In genomic region chr3:186664506-186664905, GRCh38 we compare ENCODE assay signal across 24 cellular contexts. TPM values are rescaled to one million over a fixed set of nuclear protein-coding genes. Genes with fewer than 3 reads are reported as not detected.
DNase-seq lines count a peak whose midpoint lies in the region; ATAC-seq and TF ChIP-seq lines count a peak whose summit lies in the region.
"Had no signal": no experiment of that assay in that cellular context is flagged by ENCODE, and none has a peak within 500 bp of the region (broad histone marks: within the 10 kb centered on the region; RNA-seq: fewer than 3 reads in every experiment).

No MANE protein-coding gene starts in this region.

- H2BK15ac ChIP-seq in mesendoderm (replicated peaks; ENCODE audit: low read depth) = no peak overlapping the region

- no peak overlapping the region for H3K4me2 ChIP-seq in mesendoderm (ENCODE audit: low read length)
- H3K4me2 ChIP-seq: PC-9 had no signal

- H3K27ac ChIP-seq in mesendoderm (ENCODE audit: low read depth, low read length) = peak overlapping the region; percentile 56
- H3K27ac ChIP-seq: 22Rv1, PC-9 had no signal

- H3K36me3 ChIP-seq in Caco-2 (ENCODE audit: control insufficient read depth, insufficient read depth, low read length) (no peaks in the 10 kb centered on the region; the same call in 1 of the 2 replicates), NT2/D1 (ENCODE audit: insufficient read depth, insufficient read length, low read length) (no peaks in the 10 kb centered on the region), mesendoderm (ENCODE audit: control insufficient read depth, insufficient read depth, low read length) (no peaks in the 10 kb centered on the region)

- H2BK5ac ChIP-seq in mesendoderm (ENCODE audit: low read length) = peak overlapping the region; percentile 74

- no peak overlapping the region for H3K23ac ChIP-seq in mesendoderm (ENCODE audit: low read length)

- peak overlapping the region; percentile 42 for H3K27ac Mint-ChIP-seq in Caco-2 (ENCODE audit: unreplicated experiment)

- no peaks in the 10 kb centered on the region for H3K79me2 ChIP-seq in mesendoderm (ENCODE audit: control insufficient read depth, insufficient read depth, low read length)

- peak overlapping the region; percentile 68 for H2BK120ac ChIP-seq in mesendoderm (ENCODE audit: low read depth, low read length)

- peak overlapping the region; percentile 97 for H3K4ac ChIP-seq in mesendoderm (ENCODE audit: low read depth, low read length)

- DNase-seq in Caco-2 (no peak), NT2/D1 (ENCODE audit: low read depth, low spot score) (peak; percentile 16), iPS-NIHi7 (ENCODE audit: extremely low spot score) (peak; percentile 41), mesendoderm (peak; percentile 72), NCI-H146 (lab: John Stamatoyannopoulos, UW) (no peak)
- no peak for DNase-seq in stimulated activated CD4-positive, alpha-beta T cell treated with anti-CD3 and anti-CD28 coated beads, Interleukin-1b, Interleukin-23, amount 100 ng/mL, for 48 hours
- DNase-seq: ACHN, H7, Kasumi-1, MV-4-11, NCI-H1105 treated with DMSO at 0.1 percent for 48 hours, NCI-H2029, NCI-H446, NCI-H524 treated with DMSO at 0.1 percent for 48 hours, NCI-H774, PC-9, RPMI8226, SHP77 had no signal

- H3K27me3 ChIP-seq in Caco-2 (replicated peaks; ENCODE audit: control insufficient read depth, insufficient read depth, low read length) = no peaks in the 10 kb centered on the region
- H3K27me3 ChIP-seq in NT2/D1 (ENCODE audit: insufficient read depth, insufficient read length) = no peaks in the 10 kb centered on the region
- H3K27me3 ChIP-seq in mesendoderm (ENCODE audit: insufficient read depth, low read length, poor library complexity) = no peaks in the 10 kb centered on the region

- H3K27me3 Mint-ChIP-seq in Caco-2 (ENCODE audit: insufficient read depth, unreplicated experiment) = no peaks in the 10 kb centered on the region

- H3K9me3 ChIP-seq in Caco-2 (no peaks in the 10 kb centered on the region), NT2/D1 (ENCODE audit: insufficient read depth, low read length) (no peaks in the 10 kb centered on the region; the same call in 1 of the 2 replicates)

- H3K9ac ChIP-seq in NT2/D1 (ENCODE audit: insufficient read length, low read depth) (no peak overlapping the region), mesendoderm (ENCODE audit: low read length) (peak overlapping the region; percentile 3)

- POLR2A ChIA-PET in Caco-2 (lab: Charles Lee) = interaction anchor here (1.0 kb wide), 1 partner anchor 94 kb away, joined by 4 read pairs; the partner anchor contains the start of gene DNAJB11

- no peaks in the 10 kb centered on the region for H3K9me3 Mint-ChIP-seq in Caco-2 (ENCODE audit: unreplicated experiment)

- WGBS in mesendoderm (ENCODE audit: extremely low coverage, insufficient coverage, low lambda C conversion rate) = no CpG with 5 or more reads among the region's 4 CpGs

- no peaks in the 10 kb centered on the region for H3K79me1 ChIP-seq in mesendoderm (ENCODE audit: low read length)

- H2AK5ac ChIP-seq in mesendoderm (ENCODE audit: low read length) = no peak overlapping the region

- H3K4me3 ChIP-seq in Caco-2 (ENCODE audit: low read depth, low read length) (no peak overlapping the region), NT2/D1 (ENCODE audit: insufficient read length, low read depth) (no peak overlapping the region), mesendoderm (ENCODE audit: low read length) (no peak overlapping the region)
- H3K4me3 ChIP-seq: K562, PC-9 had no signal

- no peaks in the 10 kb centered on the region for H3K36me3 Mint-ChIP-seq in Caco-2 (ENCODE audit: insufficient read depth, unreplicated experiment)

- H4K8ac ChIP-seq in mesendoderm (ENCODE audit: low read depth, low read length) = no peak overlapping the region

- CTCF ChIA-PET in Caco-2 (lab: Charles Lee) = no interaction called here

- peak overlapping the region; percentile 8 for H3K4me3 Mint-ChIP-seq in Caco-2 (ENCODE audit: unreplicated experiment)

- H3K4me1 Mint-ChIP-seq in Caco-2 (ENCODE audit: low read depth, unreplicated experiment) = peaks cover 29% of the 10 kb centered on the region

- no peak overlapping the region for H4K5ac ChIP-seq in mesendoderm (ENCODE audit: low read length)

- H3K18ac ChIP-seq in mesendoderm (ENCODE audit: low read length) = peak overlapping the region; percentile 29

- peak overlapping the region; percentile 76 for H3K56ac ChIP-seq in mesendoderm (ENCODE audit: low read length)

- peaks cover 29% of the 10 kb centered on the region for H3K4me1 ChIP-seq in Caco-2
- H3K4me1 ChIP-seq in NT2/D1 (ENCODE audit: insufficient read depth, insufficient read length) = no peaks in the 10 kb centered on the region
- peaks cover 8% of the 10 kb centered on the region for H3K4me1 ChIP-seq in mesendoderm (ENCODE audit: control insufficient read depth, low read depth, low read length)

- intact Hi-C loops in Caco-2 (cut with micrococcal nuclease; ENCODE audit: unreplicated experiment) = no loop called here

- no peak for ATAC-seq in HG02798 (IDR thresholded peaks at IDR 0.05; ENCODE audit: poor library complexity, unreplicated experiment)
- ATAC-seq: K562 had no signal

- no peak for TF ChIP-seq CTCF in Caco-2 (IDR thresholded peaks at IDR 0.05; ENCODE audit: insufficient read depth in 1 of 2, low read depth in 1 of 2, low read length in 1 of 2, severe bottlenecking in 1 of 2, unreplicated experiment in 1 of 2)

- no TSS peak for BruUV-seq in Caco-2 (replicated peaks; lab: Mats Ljungman, UMichigan)

RNA-seq across cellular contexts. Expression of gene HRG, which starts 1.3 kb away (rescaled TPM):
- total RNA-seq in Caco-2 (2022) = 0.12 TPM in 1 of 2 replicates, not detected in the other
- polyA plus RNA-seq in mesendoderm (2013, experiment 1 of 2) = 0.22 TPM
- polyA plus RNA-seq in mesendoderm (2013, experiment 2 of 2) = 0.21 TPM
- total RNA-seq: K562, M059J, SK-MEL-5 had no signal
- polyA plus RNA-seq: BJ, K562 had no signal

RNA-seq across cellular contexts. Expression of gene FETUB, which starts 24.3 kb away (rescaled TPM):
- total RNA-seq in Caco-2 (2022) = 0.30 TPM in 1 of 2 replicates, not detected in the other
- not detected for polyA plus RNA-seq in mesendoderm (2013, experiment 1 of 2)
- not detected for polyA plus RNA-seq in mesendoderm (2013, experiment 2 of 2)
- total RNA-seq: H7, K562, M059J, PC-9, SK-MEL-5 had no signal
- polyA plus RNA-seq: BJ, K562 had no signal

RNA-seq across cellular contexts. Expression of gene AHSG, which starts 51.6 kb away (rescaled TPM):
- 222 and 237 TPM in 2 replicates for total RNA-seq in Caco-2 (2022)
- 0.15 TPM for polyA plus RNA-seq in mesendoderm (2013, experiment 1 of 2)
- polyA plus RNA-seq in mesendoderm (2013, experiment 2 of 2) = 0.11 TPM
- total RNA-seq: H7, M059J, PC-9, SK-MEL-5 had no signal
- polyA plus RNA-seq: BJ, K562 had no signal

RNA-seq across cellular contexts. Expression of gene KNG1, which starts 52.7 kb away (rescaled TPM):
- 6.7 and 9.5 TPM in 2 replicates for total RNA-seq in Caco-2 (2022)
- polyA plus RNA-seq in mesendoderm (2013, experiment 1 of 2) = 0.04 TPM
- polyA plus RNA-seq in mesendoderm (2013, experiment 2 of 2) = 0.04 TPM
- total RNA-seq: H7, M059J, PC-9, SK-MEL-5 had no signal
- polyA plus RNA-seq: BJ, K562 had no signal

Comparison
In these comparisons a context has a peak if more than half of its experiments do, and no peak if none do; other contexts are left out.
1. DNase-seq: peak in NT2/D1 (single experiment), iPS-NIHi7 (single experiment) and mesendoderm (single experiment); none in Caco-2 (0 of 2), stimulated activated CD4-positive, alpha-beta T cell treated with anti-CD3 and anti-CD28 coated beads, Interleukin-1b, Interleukin-23, amount 100 ng/mL, for 48 hours (single experiment) and NCI-H146 (single experiment).